ENCODE assay signal across 18 cellular contexts in genomic region chr9:110801426-110801825, GRCh38.
"Had no signal": no experiment of that assay in that cellular context is flagged by ENCODE, and none has a peak within 500 bp of the region (broad histone marks: within the 10 kb centered on the region; RNA-seq: fewer than 3 reads in every experiment).

No MANE protein-coding gene starts in this region.

- H3K27ac ChIP-seq: breast epithelium, gastroesophageal sphincter, pancreas, testis, upper lobe of right lung had no signal

- ATAC-seq: esophagus mucosa, gastroesophageal sphincter, pancreas, T-helper 17 cell, upper lobe of right lung had no signal

- H3K27me3 ChIP-seq: breast epithelium, gastroesophageal sphincter, pancreas, testis, upper lobe of right lung had no signal

- DNase-seq: activated CD4-positive, alpha-beta memory T cell treated with anti-CD3 and anti-CD28 coated beads for 36 hours; activated CD4-positive, CD25-positive, alpha-beta regulatory T cell treated with anti-CD3 and anti-CD28 coated beads, Interleukin-2, amount 50 U/mL, for 72 hours; activated gamma-delta T cell treated with Interleukin-2 at 50 U/mL for 16 hours; activated naive CD8-positive, alpha-beta T cell treated with anti-CD3 and anti-CD28 coated beads for 36 hours; activated T-cell treated with anti-CD3 and anti-CD28 coated beads, Interleukin-2, amount 50 U/mL, for 48 hours; aorta; left ventricle myocardium inferior; mesendoderm; nephron progenitor cell; pancreas; stimulated activated CD4-positive, alpha-beta T cell treated with anti-CD3 and anti-CD28 coated beads, Interleukin-4, amount 100 ng/mL, for 1 hour; T-helper 17 cell; testis; upper lobe of right lung had no signal

- H3K4me1 ChIP-seq: breast epithelium, gastroesophageal sphincter, pancreas, upper lobe of right lung had no signal

- H3K27ac Mint-ChIP-seq: activated CD4-positive, alpha-beta memory T cell treated with anti-CD3 and anti-CD28 coated beads for 36 hours; activated naive CD8-positive, alpha-beta T cell treated with anti-CD3 and anti-CD28 coated beads for 36 hours; stimulated activated naive CD8-positive, alpha-beta T cell treated with anti-CD3 and anti-CD28 coated beads, Interleukin-15, Interleukin-2, amounts not matched to agents 100 ng/mL and 50 ng/mL, for 24 hours; T-helper 17 cell had no signal

- H3K4me3 Mint-ChIP-seq: activated CD4-positive, alpha-beta memory T cell treated with anti-CD3 and anti-CD28 coated beads for 36 hours; activated naive CD8-positive, alpha-beta T cell treated with anti-CD3 and anti-CD28 coated beads for 36 hours; nephron progenitor cell; stimulated activated naive CD8-positive, alpha-beta T cell treated with anti-CD3 and anti-CD28 coated beads, Interleukin-15, Interleukin-2, amounts not matched to agents 100 ng/mL and 50 ng/mL, for 24 hours; T-helper 17 cell had no signal

- H3K27me3 Mint-ChIP-seq: activated CD4-positive, alpha-beta memory T cell treated with anti-CD3 and anti-CD28 coated beads for 36 hours; activated naive CD8-positive, alpha-beta T cell treated with anti-CD3 and anti-CD28 coated beads for 36 hours; stimulated activated naive CD8-positive, alpha-beta T cell treated with anti-CD3 and anti-CD28 coated beads, Interleukin-15, Interleukin-2, amounts not matched to agents 100 ng/mL and 50 ng/mL, for 24 hours; T-helper 17 cell had no signal

- H3K36me3 ChIP-seq: breast epithelium, gastroesophageal sphincter, left ventricle myocardium inferior, pancreas, upper lobe of right lung had no signal

- H3K36me3 Mint-ChIP-seq: activated CD4-positive, alpha-beta memory T cell treated with anti-CD3 and anti-CD28 coated beads for 36 hours; activated naive CD8-positive, alpha-beta T cell treated with anti-CD3 and anti-CD28 coated beads for 36 hours had no signal

- H3K4me1 Mint-ChIP-seq: activated naive CD8-positive, alpha-beta T cell treated with anti-CD3 and anti-CD28 coated beads for 36 hours; nephron progenitor cell; T-helper 17 cell had no signal

- H3K4me3 ChIP-seq: breast epithelium, gastroesophageal sphincter, left ventricle myocardium inferior, pancreas, testis, upper lobe of right lung had no signal

- H3K9me3 ChIP-seq: breast epithelium, gastroesophageal sphincter, left ventricle myocardium inferior, pancreas, testis, upper lobe of right lung had no signal
